In the genomic region with DNA sequence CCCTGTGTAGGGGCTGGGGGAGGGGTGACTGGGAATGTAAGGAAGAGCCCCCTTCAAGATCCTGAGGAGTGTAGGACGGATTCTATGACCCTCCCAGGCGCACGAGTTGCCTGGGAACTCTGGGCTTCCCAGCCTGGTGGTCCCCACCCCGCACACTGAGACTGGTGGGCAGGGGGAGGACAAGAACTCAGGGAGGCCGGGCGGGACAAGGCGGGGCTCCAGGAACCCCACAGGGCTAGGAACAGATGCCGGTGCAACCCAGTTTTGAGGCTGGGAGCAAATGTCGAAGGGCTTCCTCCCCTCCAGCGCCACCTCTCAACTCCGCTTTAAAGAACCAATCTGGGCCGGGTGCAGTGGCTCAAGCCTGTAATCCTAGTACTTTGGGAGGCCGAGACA, we compare ENCODE assay signal across 8 cellular contexts. TPM values are rescaled to one million over a fixed set of nuclear protein-coding genes. Genes with fewer than 3 reads are reported as not detected.
DNase-seq lines count a peak whose midpoint lies in the region; ATAC-seq and TF ChIP-seq lines count a peak whose summit lies in the region.

No MANE protein-coding gene starts in this region.

- CTCF ChIA-PET in activated CD8-positive, alpha-beta T cell treated with anti-CD3 and anti-CD28 coated beads for 36 hours (lab: Charles Lee), result interaction anchor here (2.1 kb wide), 1 partner anchor 21 kb away, joined by 9 read pairs; no protein-coding TSS in a partner anchor

- 84% methylated on average over 11 of the region's 13 CpGs for WGBS in hepatocyte (ENCODE audit: low lambda C conversion rate, missing lambda C conversion rate)

- no peak for TF ChIP-seq CTCF in GM23338 (conservative IDR thresholded peaks at IDR 0.05; ENCODE audit: low read depth in 2 of 2)
- TF ChIP-seq CTCF in activated CD8-positive, alpha-beta T cell treated with anti-CD3 and anti-CD28 coated beads for 36 hours (IDR thresholded peaks at IDR 0.05), result no peak
- TF ChIP-seq CTCF in hepatocyte (IDR thresholded peaks at IDR 0.05; ENCODE audit: poor library complexity), result no peak

- H3K4me2 ChIP-seq in GM23338 (peak overlapping the region; percentile 93), hepatocyte (peak overlapping the region; percentile 90)

- peak overlapping the region; percentile 90 for H2AFZ ChIP-seq in GM23338
- no peak overlapping the region for H2AFZ ChIP-seq in hepatocyte

- POLR2A ChIA-PET in activated CD8-positive, alpha-beta T cell treated with anti-CD3 and anti-CD28 coated beads for 36 hours (lab: Charles Lee), result interaction anchor here (1.1 to 3.4 kb wide), 4 partner anchors 8 to 170 kb away, joined by 3 to 23 read pairs (median 4); partner anchors contain the start of gene SKP1

- H3K9me2 ChIP-seq in GM23338 (ENCODE audit: insufficient read depth) (no peaks in the 10 kb centered on the region), hepatocyte (replicated peaks; ENCODE audit: insufficient read depth) (no peaks in the 10 kb centered on the region)

- peaks cover 5% of the 10 kb centered on the region; the same call in 1 of the 2 replicates for H3K36me3 ChIP-seq in GM23338 (ENCODE audit: insufficient read depth)
- no peaks in the 10 kb centered on the region for H3K36me3 ChIP-seq in hepatocyte (replicated peaks; ENCODE audit: insufficient read depth, low read depth)

- ATAC-seq in GM23338 (peak; percentile 2), GM19324 (IDR thresholded peaks at IDR 0.05; ENCODE audit: low FRiP score, unreplicated experiment) (no peak), GM19463 (IDR thresholded peaks at IDR 0.05; ENCODE audit: unreplicated experiment) (no peak)
- no peak for ATAC-seq in activated CD8-positive, alpha-beta T cell treated with anti-CD3 and anti-CD28 coated beads for 36 hours

- H3K27me3 ChIP-seq in GM23338 (ENCODE audit: insufficient read depth) (no peaks in the 10 kb centered on the region), hepatocyte (no peaks in the 10 kb centered on the region)

- intact Hi-C loops in activated CD8-positive, alpha-beta T cell treated with anti-CD3 and anti-CD28 coated beads for 36 hours (cut with micrococcal nuclease), result no loop called here

- H3K9me3 ChIP-seq in hepatocyte (ENCODE audit: low read depth), result no peaks in the 10 kb centered on the region

- H3K4me1 ChIP-seq in GM23338 (ENCODE audit: insufficient read depth), result peaks cover 31% of the 10 kb centered on the region
- H3K4me1 ChIP-seq in hepatocyte (ENCODE audit: insufficient read depth), result peaks cover 30% of the 10 kb centered on the region

- H3K27ac ChIP-seq in GM23338 (ENCODE audit: low read depth) (no peak overlapping the region), hepatocyte (peak overlapping the region; percentile 100), skin epidermis (peak overlapping the region in 16 of 21 experiments; percentile 95 to 100 (median 99))

- peak overlapping the region; percentile 93 for H3K4me3 ChIP-seq in GM23338
- H3K4me3 ChIP-seq in hepatocyte, result no peak overlapping the region
- peak overlapping the region in 1 of 7 experiments; percentile 83 for H3K4me3 ChIP-seq in skin epidermis

- DNase-seq in GM23338 (ENCODE audit: low spot score) (peak; percentile 63), hepatocyte (ENCODE audit: low spot score) (no peak), NCI-H1417 treated with DMSO at 0.1 percent for 48 hours (lab: John Stamatoyannopoulos, UW) (no peak)
- no peak for DNase-seq in activated CD8-positive, alpha-beta T cell treated with anti-CD3 and anti-CD28 coated beads for 36 hours
- no peak for DNase-seq in activated CD4-positive, CD25-positive, alpha-beta regulatory T cell treated with anti-CD3 and anti-CD28 coated beads, Interleukin-2, amount 50 U/mL, for 72 hours

- H4K20me1 ChIP-seq in GM23338 (replicated peaks; ENCODE audit: insufficient read depth) (peaks cover 23% of the 10 kb centered on the region), hepatocyte (ENCODE audit: insufficient read depth, poor library complexity, severe bottlenecking) (peaks cover 26% of the 10 kb centered on the region)

- H3K79me2 ChIP-seq in GM23338 (replicated peaks; ENCODE audit: insufficient read depth) (peaks cover 31% of the 10 kb centered on the region), hepatocyte (peaks cover 52% of the 10 kb centered on the region)

- H3F3A ChIP-seq in GM23338 (replicated peaks; ENCODE audit: low read depth), result peaks cover 8% of the 10 kb centered on the region

- peaks cover 36% of the 10 kb centered on the region for H3K4me1 Mint-ChIP-seq in GM23338
- peaks cover 26% of the 10 kb centered on the region for H3K4me1 Mint-ChIP-seq in activated CD8-positive, alpha-beta T cell treated with anti-CD3 and anti-CD28 coated beads for 36 hours (ENCODE audit: low read depth)

- H3K4me3 Mint-ChIP-seq in GM23338, result peak overlapping the region; percentile 91
- H3K4me3 Mint-ChIP-seq in activated CD8-positive, alpha-beta T cell treated with anti-CD3 and anti-CD28 coated beads for 36 hours, result peak overlapping the region; percentile 89

- H3K27ac Mint-ChIP-seq in GM23338, result no peak overlapping the region
- peak overlapping the region; percentile 92 for H3K27ac Mint-ChIP-seq in activated CD8-positive, alpha-beta T cell treated with anti-CD3 and anti-CD28 coated beads for 36 hours

- H3K27me3 Mint-ChIP-seq in GM23338 (ENCODE audit: insufficient read depth, low read depth, poor library complexity), result peaks cover 17% of the 10 kb centered on the region
- peaks cover under 1% of the 10 kb centered on the region for H3K27me3 Mint-ChIP-seq in activated CD8-positive, alpha-beta T cell treated with anti-CD3 and anti-CD28 coated beads for 36 hours

- H3K36me3 Mint-ChIP-seq in GM23338 (ENCODE audit: low read depth), result peaks cover 10% of the 10 kb centered on the region
- peaks cover 30% of the 10 kb centered on the region for H3K36me3 Mint-ChIP-seq in activated CD8-positive, alpha-beta T cell treated with anti-CD3 and anti-CD28 coated beads for 36 hours (ENCODE audit: low read depth)

- no peaks in the 10 kb centered on the region for H3K9me3 Mint-ChIP-seq in GM23338
- H3K9me3 Mint-ChIP-seq in activated CD8-positive, alpha-beta T cell treated with anti-CD3 and anti-CD28 coated beads for 36 hours, result no peaks in the 10 kb centered on the region

TF ChIP-seq in GM23338, 12 proteins besides CTCF, POLR2A, EP300 and RAD21 (continues in another document):
- TF ChIP-seq, protein P1, sequence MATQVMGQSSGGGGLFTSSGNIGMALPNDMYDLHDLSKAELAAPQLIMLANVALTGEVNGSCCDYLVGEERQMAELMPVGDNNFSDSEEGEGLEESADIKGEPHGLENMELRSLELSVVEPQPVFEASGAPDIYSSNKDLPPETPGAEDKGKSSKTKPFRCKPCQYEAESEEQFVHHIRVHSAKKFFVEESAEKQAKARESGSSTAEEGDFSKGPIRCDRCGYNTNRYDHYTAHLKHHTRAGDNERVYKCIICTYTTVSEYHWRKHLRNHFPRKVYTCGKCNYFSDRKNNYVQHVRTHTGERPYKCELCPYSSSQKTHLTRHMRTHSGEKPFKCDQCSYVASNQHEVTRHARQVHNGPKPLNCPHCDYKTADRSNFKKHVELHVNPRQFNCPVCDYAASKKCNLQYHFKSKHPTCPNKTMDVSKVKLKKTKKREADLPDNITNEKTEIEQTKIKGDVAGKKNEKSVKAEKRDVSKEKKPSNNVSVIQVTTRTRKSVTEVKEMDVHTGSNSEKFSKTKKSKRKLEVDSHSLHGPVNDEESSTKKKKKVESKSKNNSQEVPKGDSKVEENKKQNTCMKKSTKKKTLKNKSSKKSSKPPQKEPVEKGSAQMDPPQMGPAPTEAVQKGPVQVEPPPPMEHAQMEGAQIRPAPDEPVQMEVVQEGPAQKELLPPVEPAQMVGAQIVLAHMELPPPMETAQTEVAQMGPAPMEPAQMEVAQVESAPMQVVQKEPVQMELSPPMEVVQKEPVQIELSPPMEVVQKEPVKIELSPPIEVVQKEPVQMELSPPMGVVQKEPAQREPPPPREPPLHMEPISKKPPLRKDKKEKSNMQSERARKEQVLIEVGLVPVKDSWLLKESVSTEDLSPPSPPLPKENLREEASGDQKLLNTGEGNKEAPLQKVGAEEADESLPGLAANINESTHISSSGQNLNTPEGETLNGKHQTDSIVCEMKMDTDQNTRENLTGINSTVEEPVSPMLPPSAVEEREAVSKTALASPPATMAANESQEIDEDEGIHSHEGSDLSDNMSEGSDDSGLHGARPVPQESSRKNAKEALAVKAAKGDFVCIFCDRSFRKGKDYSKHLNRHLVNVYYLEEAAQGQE (IDR thresholded peaks at IDR 0.05; ENCODE audit: unreplicated experiment), result no peak

RNA-seq across cellular contexts. Expression of gene VDAC1, which starts 1.3 kb away (rescaled TPM):
- 329 and 363 TPM in 2 replicates for total RNA-seq in GM23338 (2014; rRNA removed; shearing (Covaris generic))
- polyA plus RNA-seq in GM23338 (2016; fragmentation: Nextera tagmentation; extraction: Ambion mirVana) (285 and 300 TPM in 2 replicates), hepatocyte (196 and 216 TPM in 2 replicates)
- total RNA-seq in activated CD8-positive, alpha-beta T cell treated with anti-CD3 and anti-CD28 coated beads for 36 hours, result 100 to 1,000 TPM; 481 to 484 TPM
- total RNA-seq in hepatocyte, result 282 and 286 TPM in 2 replicates

RNA-seq across cellular contexts. Expression of gene C5orf15, which starts 37.7 kb away (rescaled TPM):
- total RNA-seq in GM23338 (2014; rRNA removed; shearing (Covaris generic)), result 61.4 and 67.4 TPM in 2 replicates
- 28.6 and 37.7 TPM in 2 replicates for polyA plus RNA-seq in GM23338 (2016; fragmentation: Nextera tagmentation; extraction: Ambion mirVana)
- total RNA-seq in activated CD8-positive, alpha-beta T cell treated with anti-CD3 and anti-CD28 coated beads for 36 hours, result 10 to 100 TPM; 27.4 to 30.8 TPM
- 124 and 126 TPM in 2 replicates for total RNA-seq in hepatocyte
- 76.6 and 77.4 TPM in 2 replicates for polyA plus RNA-seq in hepatocyte
